Comparison of ENCODE assay signal across 1 cellular context in the genomic region with DNA sequence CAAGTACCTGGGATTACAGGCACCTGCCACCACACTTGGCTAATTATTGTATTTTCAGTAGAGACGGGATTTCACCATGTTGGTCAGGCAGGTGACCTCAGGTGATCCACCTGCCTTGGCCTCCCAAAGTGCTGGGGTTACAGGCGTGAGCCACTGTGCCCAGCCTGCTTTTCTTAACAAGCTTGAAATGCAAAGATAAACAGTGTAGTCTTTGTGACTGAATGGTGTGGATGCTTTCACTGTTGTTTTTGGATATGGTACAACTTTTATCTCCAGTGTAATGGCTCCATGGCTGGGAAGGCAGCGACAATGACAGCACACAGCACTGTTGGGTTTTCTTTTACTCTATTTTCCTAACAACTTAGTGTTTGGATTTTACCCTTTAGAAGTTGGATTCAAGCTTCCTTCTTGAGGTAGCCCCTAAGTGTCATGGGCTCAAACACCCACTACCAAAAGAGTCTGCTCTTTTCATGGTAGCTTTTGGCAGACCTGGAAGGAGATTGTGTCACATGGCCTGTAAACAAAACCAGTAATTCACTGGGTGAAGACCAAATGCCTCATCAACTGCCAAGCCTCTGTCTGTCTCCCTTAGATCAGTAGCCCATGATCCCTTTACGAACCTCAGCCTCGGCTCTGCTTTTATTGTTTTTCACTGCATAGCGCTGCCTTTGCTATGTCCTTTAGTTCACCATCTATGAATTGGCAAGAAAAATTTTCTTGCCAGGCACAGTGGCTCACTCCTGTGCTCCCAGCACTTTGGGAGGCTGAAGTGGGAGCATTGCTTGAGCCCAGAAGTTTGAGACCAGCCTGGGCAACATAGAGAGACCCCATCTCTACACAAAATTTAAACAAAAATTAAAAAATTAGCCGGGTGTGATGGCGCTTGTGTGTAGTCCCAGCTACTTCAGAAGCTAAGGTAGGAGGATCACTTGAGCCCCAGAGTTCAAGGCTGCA.
TF ChIP-seq lines count a peak whose summit lies in the region.

No MANE protein-coding gene starts in this region.

TF ChIP-seq in HEK293, 187 proteins besides CTCF, POLR2A, EP300 and RAD21 (continued from another document and continues in another):
- TF ChIP-seq, protein P1, sequence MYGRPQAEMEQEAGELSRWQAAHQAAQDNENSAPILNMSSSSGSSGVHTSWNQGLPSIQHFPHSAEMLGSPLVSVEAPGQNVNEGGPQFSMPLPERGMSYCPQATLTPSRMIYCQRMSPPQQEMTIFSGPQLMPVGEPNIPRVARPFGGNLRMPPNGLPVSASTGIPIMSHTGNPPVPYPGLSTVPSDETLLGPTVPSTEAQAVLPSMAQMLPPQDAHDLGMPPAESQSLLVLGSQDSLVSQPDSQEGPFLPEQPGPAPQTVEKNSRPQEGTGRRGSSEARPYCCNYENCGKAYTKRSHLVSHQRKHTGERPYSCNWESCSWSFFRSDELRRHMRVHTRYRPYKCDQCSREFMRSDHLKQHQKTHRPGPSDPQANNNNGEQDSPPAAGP (tag by site-specific recombination; IDR thresholded peaks at IDR 0.05) = peak; percentile 49
- TF ChIP-seq YY2 (tag by site-specific recombination; IDR thresholded peaks at IDR 0.05) (no peak), ZNF501 (tag by site-specific recombination; IDR thresholded peaks at IDR 0.05) (0 out of 2 replicates have a peak, but pooled peaks have one; percentile 26), ZNF404 (tag by site-specific recombination; IDR thresholded peaks at IDR 0.05) (no peak), ZNF600 (tag by site-specific recombination; IDR thresholded peaks at IDR 0.05) (peak; percentile 87), ZBTB17 (tag by site-specific recombination; IDR thresholded peaks at IDR 0.05) (peak; percentile 71), ZNF624 (tag by site-specific recombination; IDR thresholded peaks at IDR 0.05) (no peak), ZNF354C (tag by site-specific recombination; IDR thresholded peaks at IDR 0.05; ENCODE audit: borderline replicate concordance, low read depth) (no peak), ZNF184 (tag by site-specific recombination; IDR thresholded peaks at IDR 0.05) (no peak), OSR2 (tag by site-specific recombination; IDR thresholded peaks at IDR 0.05) (peak; percentile 81), ZNF146 (tag by site-specific recombination; IDR thresholded peaks at IDR 0.05) (peak; percentile 28; the same call in 1 of the 2 replicates), ZNF433 (tag by site-specific recombination; IDR thresholded peaks at IDR 0.05; ENCODE audit: low read depth) (no peak), ZBTB20 (tag by site-specific recombination; IDR thresholded peaks at IDR 0.05) (peak; percentile 48; the same call in 1 of the 2 replicates), ZNF76 (tag by site-specific recombination; IDR thresholded peaks at IDR 0.05; ENCODE audit: borderline replicate concordance, low read depth) (no peak), ZNF670 (tag by site-specific recombination; IDR thresholded peaks at IDR 0.05; ENCODE audit: low read depth) (no peak), SALL2 (tag by site-specific recombination; IDR thresholded peaks at IDR 0.05; ENCODE audit: borderline replicate concordance) (no peak), SP7 (tag by site-specific recombination; IDR thresholded peaks at IDR 0.05) (peak; percentile 60; the same call in 1 of the 2 replicates), ZNF768 (tag by site-specific recombination; IDR thresholded peaks at IDR 0.05) (no peak), ZNF391 (tag by site-specific recombination; IDR thresholded peaks at IDR 0.05; ENCODE audit: borderline replicate concordance, low read depth) (no peak), ZNF10 (tag by site-specific recombination; IDR thresholded peaks at IDR 0.05) (peak; percentile 73), ZNF175 (tag by site-specific recombination; IDR thresholded peaks at IDR 0.05) (no peak), ZFP69B (tag by site-specific recombination; IDR thresholded peaks at IDR 0.05) (no peak), BCL11B (tag by site-specific recombination; IDR thresholded peaks at IDR 0.05; ENCODE audit: low read depth) (peak; percentile 66; the same call in 1 of the 2 replicates), HOXD13 (CRISPR knock-in tag; IDR thresholded peaks at IDR 0.05; ENCODE audit: borderline replicate concordance) (no peak), ZNF830 (tag by site-specific recombination; IDR thresholded peaks at IDR 0.05; ENCODE audit: low read depth) (no peak), ZNF426 (tag by site-specific recombination; IDR thresholded peaks at IDR 0.05) (no peak), SCRT1 (tag by site-specific recombination; IDR thresholded peaks at IDR 0.05; ENCODE audit: borderline replicate concordance) (peak; percentile 60; the same call in 1 of the 2 replicates), ZNF2 (tag by site-specific recombination; IDR thresholded peaks at IDR 0.05) (0 out of 2 replicates have a peak, but pooled peaks have one; percentile 46), WT1 (tag by site-specific recombination; IDR thresholded peaks at IDR 0.05) (no peak), ZNF514 (tag by site-specific recombination; IDR thresholded peaks at IDR 0.05) (no peak), FEZF1 (tag by site-specific recombination; IDR thresholded peaks at IDR 0.05) (peak; percentile 85), ZNF529 (tag by site-specific recombination; IDR thresholded peaks at IDR 0.05; ENCODE audit: insufficient replicate concordance) (no peak), EGR2 (tag by site-specific recombination; IDR thresholded peaks at IDR 0.05; ENCODE audit: low read depth) (no peak), ZNF274 (IDR thresholded peaks at IDR 0.05; ENCODE audit: low read length) (no peak), ZNF274 (tag by site-specific recombination; IDR thresholded peaks at IDR 0.05; ENCODE audit: borderline replicate concordance) (no peak), MEIS1 (CRISPR knock-in tag; IDR thresholded peaks at IDR 0.05; ENCODE audit: borderline replicate concordance) (no peak), ZNF23 (tag by site-specific recombination; IDR thresholded peaks at IDR 0.05; ENCODE audit: borderline replicate concordance) (no peak), ZNF223 (tag by site-specific recombination; IDR thresholded peaks at IDR 0.05) (no peak), ZBTB48 (tag by site-specific recombination; IDR thresholded peaks at IDR 0.05) (peak; percentile 58; the same call in 1 of the 2 replicates), ZNF132 (tag by site-specific recombination; IDR thresholded peaks at IDR 0.05; ENCODE audit: borderline replicate concordance) (no peak), ZNF561 (tag by site-specific recombination; IDR thresholded peaks at IDR 0.05; ENCODE audit: borderline replicate concordance) (0 out of 2 replicates have a peak, but pooled peaks have one; percentile 17)
- TF ChIP-seq, protein P2, sequence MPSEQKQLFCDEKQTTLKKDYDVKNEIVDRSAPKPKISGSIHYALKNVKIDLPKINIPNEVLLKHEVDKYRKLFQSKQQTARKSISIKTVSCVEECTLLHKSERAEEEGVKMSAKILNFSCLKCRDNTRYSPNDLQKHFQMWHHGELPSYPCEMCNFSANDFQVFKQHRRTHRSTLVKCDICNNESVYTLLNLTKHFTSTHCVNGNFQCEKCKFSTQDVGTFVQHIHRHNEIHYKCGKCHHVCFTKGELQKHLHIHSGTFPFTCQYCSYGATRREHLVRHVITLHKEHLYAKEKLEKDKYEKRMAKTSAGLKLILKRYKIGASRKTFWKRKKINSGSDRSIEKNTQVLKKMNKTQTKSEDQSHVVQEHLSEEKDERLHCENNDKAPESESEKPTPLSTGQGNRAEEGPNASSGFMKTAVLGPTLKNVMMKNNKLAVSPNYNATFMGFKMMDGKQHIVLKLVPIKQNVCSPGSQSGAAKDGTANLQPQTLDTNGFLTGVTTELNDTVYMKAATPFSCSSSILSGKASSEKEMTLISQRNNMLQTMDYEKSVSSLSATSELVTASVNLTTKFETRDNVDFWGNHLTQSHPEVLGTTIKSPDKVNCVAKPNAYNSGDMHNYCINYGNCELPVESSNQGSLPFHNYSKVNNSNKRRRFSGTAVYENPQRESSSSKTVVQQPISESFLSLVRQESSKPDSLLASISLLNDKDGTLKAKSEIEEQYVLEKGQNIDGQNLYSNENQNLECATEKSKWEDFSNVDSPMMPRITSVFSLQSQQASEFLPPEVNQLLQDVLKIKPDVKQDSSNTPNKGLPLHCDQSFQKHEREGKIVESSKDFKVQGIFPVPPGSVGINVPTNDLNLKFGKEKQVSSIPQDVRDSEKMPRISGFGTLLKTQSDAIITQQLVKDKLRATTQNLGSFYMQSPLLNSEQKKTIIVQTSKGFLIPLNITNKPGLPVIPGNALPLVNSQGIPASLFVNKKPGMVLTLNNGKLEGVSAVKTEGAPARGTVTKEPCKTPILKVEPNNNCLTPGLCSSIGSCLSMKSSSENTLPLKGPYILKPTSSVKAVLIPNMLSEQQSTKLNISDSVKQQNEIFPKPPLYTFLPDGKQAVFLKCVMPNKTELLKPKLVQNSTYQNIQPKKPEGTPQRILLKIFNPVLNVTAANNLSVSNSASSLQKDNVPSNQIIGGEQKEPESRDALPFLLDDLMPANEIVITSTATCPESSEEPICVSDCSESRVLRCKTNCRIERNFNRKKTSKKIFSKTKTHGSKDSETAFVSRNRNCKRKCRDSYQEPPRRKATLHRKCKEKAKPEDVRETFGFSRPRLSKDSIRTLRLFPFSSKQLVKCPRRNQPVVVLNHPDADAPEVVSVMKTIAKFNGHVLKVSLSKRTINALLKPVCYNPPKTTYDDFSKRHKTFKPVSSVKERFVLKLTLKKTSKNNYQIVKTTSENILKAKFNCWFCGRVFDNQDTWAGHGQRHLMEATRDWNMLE (tag by site-specific recombination; conservative IDR thresholded peaks at IDR 0.05; ENCODE audit: low read depth) = no peak
- TF ChIP-seq, protein P3, sequence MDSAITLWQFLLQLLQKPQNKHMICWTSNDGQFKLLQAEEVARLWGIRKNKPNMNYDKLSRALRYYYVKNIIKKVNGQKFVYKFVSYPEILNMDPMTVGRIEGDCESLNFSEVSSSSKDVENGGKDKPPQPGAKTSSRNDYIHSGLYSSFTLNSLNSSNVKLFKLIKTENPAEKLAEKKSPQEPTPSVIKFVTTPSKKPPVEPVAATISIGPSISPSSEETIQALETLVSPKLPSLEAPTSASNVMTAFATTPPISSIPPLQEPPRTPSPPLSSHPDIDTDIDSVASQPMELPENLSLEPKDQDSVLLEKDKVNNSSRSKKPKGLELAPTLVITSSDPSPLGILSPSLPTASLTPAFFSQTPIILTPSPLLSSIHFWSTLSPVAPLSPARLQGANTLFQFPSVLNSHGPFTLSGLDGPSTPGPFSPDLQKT (IDR thresholded peaks at IDR 0.05; ENCODE audit: borderline replicate concordance, low read depth, low read length) = no peak
- TF ChIP-seq, protein P4, sequence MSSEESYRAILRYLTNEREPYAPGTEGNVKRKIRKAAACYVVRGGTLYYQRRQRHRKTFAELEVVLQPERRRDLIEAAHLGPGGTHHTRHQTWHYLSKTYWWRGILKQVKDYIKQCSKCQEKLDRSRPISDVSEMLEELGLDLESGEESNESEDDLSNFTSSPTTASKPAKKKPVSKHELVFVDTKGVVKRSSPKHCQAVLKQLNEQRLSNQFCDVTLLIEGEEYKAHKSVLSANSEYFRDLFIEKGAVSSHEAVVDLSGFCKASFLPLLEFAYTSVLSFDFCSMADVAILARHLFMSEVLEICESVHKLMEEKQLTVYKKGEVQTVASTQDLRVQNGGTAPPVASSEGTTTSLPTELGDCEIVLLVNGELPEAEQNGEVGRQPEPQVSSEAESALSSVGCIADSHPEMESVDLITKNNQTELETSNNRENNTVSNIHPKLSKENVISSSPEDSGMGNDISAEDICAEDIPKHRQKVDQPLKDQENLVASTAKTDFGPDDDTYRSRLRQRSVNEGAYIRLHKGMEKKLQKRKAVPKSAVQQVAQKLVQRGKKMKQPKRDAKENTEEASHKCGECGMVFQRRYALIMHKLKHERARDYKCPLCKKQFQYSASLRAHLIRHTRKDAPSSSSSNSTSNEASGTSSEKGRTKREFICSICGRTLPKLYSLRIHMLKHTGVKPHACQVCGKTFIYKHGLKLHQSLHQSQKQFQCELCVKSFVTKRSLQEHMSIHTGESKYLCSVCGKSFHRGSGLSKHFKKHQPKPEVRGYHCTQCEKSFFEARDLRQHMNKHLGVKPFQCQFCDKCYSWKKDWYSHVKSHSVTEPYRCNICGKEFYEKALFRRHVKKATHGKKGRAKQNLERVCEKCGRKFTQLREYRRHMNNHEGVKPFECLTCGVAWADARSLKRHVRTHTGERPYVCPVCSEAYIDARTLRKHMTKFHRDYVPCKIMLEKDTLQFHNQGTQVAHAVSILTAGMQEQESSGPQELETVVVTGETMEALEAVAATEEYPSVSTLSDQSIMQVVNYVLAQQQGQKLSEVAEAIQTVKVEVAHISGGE (tag by site-specific recombination; conservative IDR thresholded peaks at IDR 0.05; ENCODE audit: low read depth) = no peak
- TF ChIP-seq, protein P5, sequence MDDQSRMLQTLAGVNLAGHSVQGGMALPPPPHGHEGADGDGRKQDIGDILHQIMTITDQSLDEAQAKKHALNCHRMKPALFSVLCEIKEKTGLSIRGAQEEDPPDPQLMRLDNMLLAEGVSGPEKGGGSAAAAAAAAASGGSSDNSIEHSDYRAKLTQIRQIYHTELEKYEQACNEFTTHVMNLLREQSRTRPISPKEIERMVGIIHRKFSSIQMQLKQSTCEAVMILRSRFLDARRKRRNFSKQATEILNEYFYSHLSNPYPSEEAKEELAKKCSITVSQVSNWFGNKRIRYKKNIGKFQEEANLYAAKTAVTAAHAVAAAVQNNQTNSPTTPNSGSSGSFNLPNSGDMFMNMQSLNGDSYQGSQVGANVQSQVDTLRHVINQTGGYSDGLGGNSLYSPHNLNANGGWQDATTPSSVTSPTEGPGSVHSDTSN (CRISPR knock-in tag; IDR thresholded peaks at IDR 0.05) = no peak
- TF ChIP-seq, protein P6, sequence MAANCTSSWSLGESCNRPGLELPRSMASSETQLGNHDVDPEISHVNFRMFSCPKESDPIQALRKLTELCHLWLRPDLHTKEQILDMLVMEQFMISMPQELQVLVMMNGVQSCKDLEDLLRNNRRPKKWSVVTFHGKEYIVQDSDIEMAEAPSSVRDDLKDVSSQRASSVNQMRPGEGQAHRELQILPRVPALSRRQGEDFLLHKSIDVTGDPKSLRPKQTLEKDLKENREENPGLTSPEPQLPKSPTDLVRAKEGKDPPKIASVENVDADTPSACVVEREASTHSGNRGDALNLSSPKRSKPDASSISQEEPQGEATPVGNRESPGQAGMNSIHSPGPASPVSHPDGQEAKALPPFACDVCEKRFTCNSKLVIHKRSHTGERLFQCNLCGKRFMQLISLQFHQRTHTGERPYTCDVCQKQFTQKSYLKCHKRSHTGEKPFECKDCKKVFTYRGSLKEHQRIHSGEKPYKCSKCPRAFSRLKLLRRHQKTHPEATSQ (tag by site-specific recombination; IDR thresholded peaks at IDR 0.05) = no peak
- TF ChIP-seq, protein P7, sequence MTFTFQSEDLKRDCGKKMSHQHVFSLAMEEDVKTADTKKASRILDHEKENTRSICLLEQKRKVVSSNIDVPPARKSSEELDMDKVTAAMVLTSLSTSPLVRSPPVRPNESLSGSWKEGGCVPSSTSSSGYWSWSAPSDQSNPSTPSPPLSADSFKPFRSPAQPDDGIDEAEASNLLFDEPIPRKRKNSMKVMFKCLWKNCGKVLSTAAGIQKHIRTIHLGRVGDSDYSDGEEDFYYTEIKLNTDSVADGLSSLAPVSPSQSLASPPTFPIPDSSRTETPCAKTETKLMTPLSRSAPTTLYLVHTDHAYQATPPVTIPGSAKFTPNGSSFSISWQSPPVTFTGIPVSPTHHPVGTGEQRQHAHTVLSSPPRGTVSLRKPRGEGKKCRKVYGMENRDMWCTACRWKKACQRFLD (tag by site-specific recombination; IDR thresholded peaks at IDR 0.05) = no peak
